25 cellular contexts compared by ENCODE assay signal in genomic region chr11:11663907-11664306, GRCh38.
"Had no signal": no experiment of that assay in that cellular context is flagged by ENCODE, and none has a peak within 500 bp of the region (broad histone marks: within the 10 kb centered on the region; RNA-seq: fewer than 3 reads in every experiment).

No MANE protein-coding gene starts in this region.

- H3K36me3 Mint-ChIP-seq: natural killer cell; stimulated activated effector memory CD8-positive, alpha-beta T cell treated with anti-CD3 and anti-CD28 coated beads, Interleukin-12 subunit alpha, Interleukin-12 subunit beta, amount 100 ng/mL, for 72 hours; stimulated activated naive B cell treated with anti-CD40 and anti-IgM and Interleukin-4, amounts not matched to agents 10 μg/mL and 1 μg/mL and 100 μg/mL, for 72 hours had no signal

- H3K27ac ChIP-seq: neutrophil, pancreas, prostate gland, right lobe of liver, sigmoid colon, stomach, thoracic aorta, thyroid gland, tibial nerve, upper lobe of left lung, vagina had no signal

- H3K4me1 ChIP-seq: pancreas, prostate gland, right lobe of liver had no signal

- H3K4me3 ChIP-seq: pancreas, prostate gland, right lobe of liver, sigmoid colon, stomach, thoracic aorta, thyroid gland, tibial nerve, upper lobe of left lung, vagina had no signal

- H3K4me3 Mint-ChIP-seq: natural killer cell; nephron; stimulated activated effector memory CD8-positive, alpha-beta T cell treated with anti-CD3 and anti-CD28 coated beads, Interleukin-12 subunit alpha, Interleukin-12 subunit beta, amount 100 ng/mL, for 72 hours; stimulated activated naive B cell treated with anti-CD40 and anti-IgM and Interleukin-4, amounts not matched to agents 10 μg/mL and 1 μg/mL and 100 μg/mL, for 72 hours; stimulated activated naive CD8-positive, alpha-beta T cell treated with anti-CD3 and anti-CD28 coated beads, Interleukin-15, Interleukin-2, amounts not matched to agents 100 ng/mL and 50 ng/mL, for 24 hours had no signal

- H3K9me3 Mint-ChIP-seq: stimulated activated naive B cell treated with anti-CD40 and anti-IgM and Interleukin-4, amounts not matched to agents 10 μg/mL and 1 μg/mL and 100 μg/mL, for 72 hours; stimulated activated naive CD8-positive, alpha-beta T cell treated with anti-CD3 and anti-CD28 coated beads, Interleukin-15, Interleukin-2, amounts not matched to agents 100 ng/mL and 50 ng/mL, for 24 hours had no signal

- H3K9me3 ChIP-seq: neutrophil, pancreas, prostate gland, right lobe of liver, sigmoid colon, thoracic aorta, thyroid gland, upper lobe of left lung, vagina had no signal

- H3K4me1 Mint-ChIP-seq: natural killer cell; stimulated activated effector memory CD8-positive, alpha-beta T cell treated with anti-CD3 and anti-CD28 coated beads, Interleukin-12 subunit alpha, Interleukin-12 subunit beta, amount 100 ng/mL, for 72 hours; stimulated activated naive B cell treated with anti-CD40 and anti-IgM and Interleukin-4, amounts not matched to agents 10 μg/mL and 1 μg/mL and 100 μg/mL, for 72 hours had no signal

- ATAC-seq: natural killer cell; pancreas; right cardiac atrium; right lobe of liver; stimulated activated effector memory CD8-positive, alpha-beta T cell treated with anti-CD3 and anti-CD28 coated beads, Interleukin-12 subunit alpha, Interleukin-12 subunit beta, amount 100 ng/mL, for 72 hours; stimulated activated naive B cell treated with anti-CD40 and anti-IgM and Interleukin-4, amounts not matched to agents 10 μg/mL and 1 μg/mL and 100 μg/mL, for 72 hours had no signal

- H3K27me3 ChIP-seq: pancreas, right lobe of liver, sigmoid colon, thyroid gland, tibial nerve, upper lobe of left lung, vagina had no signal

- DNase-seq: natural killer cell; nucleus accumbens; pancreas; right cardiac atrium; right lobe of liver; sigmoid colon; small intestine; stimulated activated CD4-positive, alpha-beta T cell treated with anti-CD3 and anti-CD28 coated beads, Interleukin-15, amount 100 ng/mL, for 24 hours; stimulated activated CD4-positive, alpha-beta T cell treated with anti-CD3 and anti-CD28 coated beads, Interleukin-2, amount 100 ng/mL, for 24 hours; stimulated activated CD4-positive, alpha-beta T cell treated with anti-CD3 and anti-CD28 coated beads, Interleukin-2, amount 100 ng/mL, for 48 hours; stimulated activated CD4-positive, alpha-beta T cell treated with anti-CD3 and anti-CD28 coated beads, Interleukin-4, amount 100 ng/mL, for 24 hours; stimulated activated naive B cell treated with anti-CD40 and anti-IgM and Interleukin-4, amounts not matched to agents 10 μg/mL and 1 μg/mL and 100 μg/mL, for 72 hours; stimulated activated naive CD4-positive, alpha-beta T cell treated with Interleukin-2 at 50 U/mL for 16 hours; stomach; thyroid gland; trophoblast cell; upper lobe of left lung had no signal

- H3K36me3 ChIP-seq: neutrophil, pancreas, prostate gland, right lobe of liver, sigmoid colon, stomach, thoracic aorta, thyroid gland, tibial nerve, upper lobe of left lung, vagina had no signal

- H3K27ac Mint-ChIP-seq: natural killer cell; nephron; stimulated activated effector memory CD8-positive, alpha-beta T cell treated with anti-CD3 and anti-CD28 coated beads, Interleukin-12 subunit alpha, Interleukin-12 subunit beta, amount 100 ng/mL, for 72 hours; stimulated activated naive B cell treated with anti-CD40 and anti-IgM and Interleukin-4, amounts not matched to agents 10 μg/mL and 1 μg/mL and 100 μg/mL, for 72 hours; stimulated activated naive CD8-positive, alpha-beta T cell treated with anti-CD3 and anti-CD28 coated beads, Interleukin-15, Interleukin-2, amounts not matched to agents 100 ng/mL and 50 ng/mL, for 24 hours had no signal
